Comparison of ENCODE assay signal across 10 cellular contexts in the genomic region with DNA sequence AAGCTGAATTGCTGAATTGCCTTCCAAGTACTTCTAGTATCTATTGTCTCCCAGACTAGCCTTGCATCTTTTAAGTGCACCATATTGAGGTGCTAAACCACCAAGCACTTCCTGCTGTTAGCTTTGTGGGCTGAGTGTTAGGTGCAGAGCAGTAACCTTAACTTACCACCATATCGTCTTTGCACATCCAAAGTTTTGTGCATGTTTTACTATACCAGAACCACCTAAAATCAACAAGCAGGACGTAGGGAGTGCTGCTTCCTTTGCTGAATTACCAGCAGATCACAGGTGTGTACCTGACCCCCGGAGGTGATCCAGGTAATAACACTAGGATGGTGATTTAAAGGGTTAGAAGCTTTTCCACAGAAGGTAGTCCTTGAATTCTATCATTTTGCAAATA.
DNase-seq lines count a peak whose midpoint lies in the region; ATAC-seq and TF ChIP-seq lines count a peak whose summit lies in the region.
"Had no signal": no experiment of that assay in that cellular context is flagged by ENCODE, and none has a peak within 500 bp of the region (broad histone marks: within the 10 kb centered on the region; RNA-seq: fewer than 3 reads in every experiment).

No MANE protein-coding gene starts in this region.

- H4K20me1 ChIP-seq in DND-41 (ENCODE audit: insufficient read depth, low read length): no peaks in the 10 kb centered on the region

- peak; percentile 21 for DNase-seq in DND-41
- DNase-seq in NCI-H774 (lab: John Stamatoyannopoulos, UW): peak; percentile 5
- no peak for DNase-seq in left colon
- no peak for DNase-seq in HK-2 (ENCODE audit: unreplicated experiment)
- DNase-seq in NCI-H1694 treated with DMSO at 0.1 percent for 48 hours (lab: John Stamatoyannopoulos, UW): no peak
- DNase-seq in HUDEP-2 (lab: John Stamatoyannopoulos, UW; ENCODE audit: unreplicated experiment in 76 of 76): no peak
- DNase-seq in testis: no peak
- DNase-seq: activated CD8-positive, alpha-beta memory T cell treated with anti-CD3 and anti-CD28 coated beads, Interleukin-2, amount 50 U/mL, for 48 hours had no signal

- TF ChIP-seq POLR2A in testis (IDR thresholded peaks at IDR 0.05): no peak

- H3K9ac ChIP-seq in DND-41 (ENCODE audit: low read depth, low read length): no peak overlapping the region

- H3K4me3 ChIP-seq in DND-41 (ENCODE audit: low read depth in 1 of 2, low read length in 2 of 2): no peak overlapping the region
- H3K4me3 ChIP-seq in testis: no peak overlapping the region

- no peak overlapping the region for H2AFZ ChIP-seq in DND-41 (ENCODE audit: low read depth, low read length)

- no peaks in the 10 kb centered on the region for H3K79me2 ChIP-seq in DND-41 (ENCODE audit: insufficient read depth, low read length)

- H3K27me3 ChIP-seq in DND-41 (ENCODE audit: insufficient read depth, low read length, poor library complexity) (no peaks in the 10 kb centered on the region), testis (no peaks in the 10 kb centered on the region)

- no peaks in the 10 kb centered on the region for H3K9me3 ChIP-seq in DND-41 (ENCODE audit: insufficient read depth, low read length, severe bottlenecking)
- H3K9me3 ChIP-seq in testis: no peaks in the 10 kb centered on the region

- H3K4me1 ChIP-seq in DND-41 (ENCODE audit: insufficient read depth, low read length) (peaks cover 8% of the 10 kb centered on the region; the same call in 1 of the 2 replicates), testis (no peaks in the 10 kb centered on the region)

- no peak overlapping the region for H3K4me2 ChIP-seq in DND-41 (ENCODE audit: insufficient read depth, low read length)

- 80 to 82% methylated on average over 3 of the region's 3 CpGs for WGBS in testis, 2 donors

- intact Hi-C loops in left colon (cut with DNase I, micrococcal nuclease) (no loop called here), testis (cut with DNase I; ENCODE audit: low total_unique reads) (no loop called here)

- TF ChIP-seq CTCF in DND-41 (IDR thresholded peaks at IDR 0.05; ENCODE audit: borderline replicate concordance, extremely low read depth, low read length, poor library complexity, severe bottlenecking) (no peak), testis (IDR thresholded peaks at IDR 0.05) (no peak)

- H3K36me3 ChIP-seq in DND-41 (ENCODE audit: insufficient read depth, low read length): no peaks in the 10 kb centered on the region
- no peaks in the 10 kb centered on the region for H3K36me3 ChIP-seq in testis (ENCODE audit: low read depth, missing control alignments)

- H3K27ac ChIP-seq in DND-41 (ENCODE audit: low read length) (no peak overlapping the region), testis (no peak overlapping the region)
- H3K27ac ChIP-seq: RWPE1 had no signal

- ATAC-seq in DND-41 (ENCODE audit: insufficient read depth, low read depth) (peak; percentile 83), GM21381 (IDR thresholded peaks at IDR 0.05; ENCODE audit: unreplicated experiment) (peak; percentile 68), left colon (peak; percentile 32)

Comparison
In these comparisons a context has a peak if more than half of its experiments do, and no peak if none do; other contexts are left out.
1. ATAC-seq: peak in every context shown above with its lines; median percentile 83 in DND-41; 68 in GM21381; 32 in left colon.
2. DNase-seq: peak in DND-41 (single experiment) and NCI-H774 (single experiment); none in left colon (0 of 2), HK-2 (single experiment), NCI-H1694 treated with DMSO at 0.1 percent for 48 hours (single experiment), HUDEP-2 (0 of 76) and testis (single experiment).